15 cellular contexts compared by ENCODE assay signal in genomic region chr3:64098686-64099085, GRCh38.
DNase-seq lines count a peak whose midpoint lies in the region; ATAC-seq, FAIRE-seq and TF ChIP-seq lines count a peak whose summit lies in the region.
"Had no signal": no experiment of that assay in that cellular context is flagged by ENCODE, and none has a peak within 500 bp of the region (broad histone marks: within the 10 kb centered on the region; RNA-seq: fewer than 3 reads in every experiment).

No MANE protein-coding gene starts in this region.

- no TSS peak for BruUV-seq in mammary epithelial cell (replicated peaks; lab: Mats Ljungman, UMichigan)

- TF ChIP-seq CTCF in mammary epithelial cell (conservative IDR thresholded peaks at IDR 0.05 in 1 of 2, IDR thresholded peaks at IDR 0.05 in 1 of 2; ENCODE audit: extremely low read depth in 1 of 2, insufficient read depth in 1 of 2, low read depth in 1 of 2, low read length in 2 of 2) (no peak), breast epithelium (IDR thresholded peaks at IDR 0.05) (no peak), bronchial epithelial cell (IDR thresholded peaks at IDR 0.05; ENCODE audit: insufficient read depth, low read length, severe bottlenecking) (no peak), foreskin keratinocyte (conservative IDR thresholded peaks at IDR 0.05) (no peak)

- no peak overlapping the region for H3K4me3 ChIP-seq in mammary epithelial cell (replicated peaks in 1 of 3; ENCODE audit: insufficient read depth in 1 of 3, low read depth in 2 of 3, low read length in 3 of 3)
- H3K4me3 ChIP-seq in breast epithelium: no peak overlapping the region
- H3K4me3 ChIP-seq in bronchial epithelial cell (ENCODE audit: low read depth, low read length): no peak overlapping the region
- no peak overlapping the region for H3K4me3 ChIP-seq in aorta (ENCODE audit: low read length in 2 of 2)
- H3K4me3 ChIP-seq: GM23338 had no signal

- WGBS in mammary epithelial cell (ENCODE audit: low coverage, missing lambda C conversion rate): 67% methylated on average over 3 of the region's 3 CpGs
- 72 to 79% methylated on average over 3 of the region's 3 CpGs for WGBS in aorta, 2 donors

- H3K9me3 ChIP-seq in mammary epithelial cell (replicated peaks; ENCODE audit: insufficient read depth, low read length) (no peaks in the 10 kb centered on the region), breast epithelium (no peaks in the 10 kb centered on the region), aorta (ENCODE audit: control insufficient read depth, low read length) (no peaks in the 10 kb centered on the region)

- in situ Hi-C loops in mammary epithelial cell (cut with MboI; ENCODE audit: low sequenced_read_pairs in 2 of 2): no loop called here

- H2AFZ ChIP-seq in mammary epithelial cell (ENCODE audit: low read depth, low read length): no peak overlapping the region
- H2AFZ ChIP-seq: GM23338 had no signal

- H3K4me1 ChIP-seq in mammary epithelial cell (ENCODE audit: insufficient read depth, low read length) (no peaks in the 10 kb centered on the region), breast epithelium (no peaks in the 10 kb centered on the region), foreskin keratinocyte (peaks cover 5% of the 10 kb centered on the region), aorta (ENCODE audit: control insufficient read depth in 1 of 2, insufficient read depth in 2 of 2, low read length in 2 of 2) (no peaks in the 10 kb centered on the region)

- intact Hi-C loops in mammary epithelial cell (cut with micrococcal nuclease): no loop called here
- intact Hi-C loops in breast epithelium (cut with DNase I; ENCODE audit: low total_unique reads): no loop called here
- intact Hi-C loops in aorta (cut with DNase I): no loop called here

- CTCF ChIA-PET in mammary epithelial cell (lab: Charles Lee; ENCODE audit: low non-redundant PET): no interaction called here

- H3K27ac ChIP-seq in mammary epithelial cell (ENCODE audit: insufficient read depth, low read depth, low read length) (no peak overlapping the region), breast epithelium (no peak overlapping the region), foreskin keratinocyte (no peak overlapping the region), aorta (ENCODE audit: low read depth in 1 of 2, low read length in 2 of 2) (no peak overlapping the region)
- H3K27ac ChIP-seq: 22Rv1 had no signal

- peak; percentile 31 for ATAC-seq in foreskin keratinocyte
- ATAC-seq in aorta (ENCODE audit: low FRiP score): no peak
- ATAC-seq: CD8-positive, alpha-beta T cell; GM23338; HepG2 had no signal

- no peaks in the 10 kb centered on the region for H4K20me1 ChIP-seq in mammary epithelial cell (ENCODE audit: insufficient read depth, low read length)

- dilution Hi-C loops in mammary epithelial cell (cut with HindIII; ENCODE audit: low sequenced_read_pairs): no loop called here

- H3K9ac ChIP-seq in mammary epithelial cell (ENCODE audit: insufficient read depth, low read length): no peak overlapping the region

- no peak overlapping the region for H3K4me2 ChIP-seq in mammary epithelial cell (ENCODE audit: insufficient read depth, low read depth, low read length)
- H3K4me2 ChIP-seq: GM23338 had no signal

- FAIRE-seq in bronchial epithelial cell (lab: Jason Lieb, UNC): no peak
- FAIRE-seq: HepG2, HTR-8/SVneo had no signal

- DNase-seq in mammary epithelial cell (peak; percentile 19), breast epithelium (ENCODE audit: low spot score in 2 of 2) (no peak), bronchial epithelial cell (ENCODE audit: low read depth) (peak; percentile 71), foreskin keratinocyte (no peak), aorta (no peak), NCI-H1694 (lab: John Stamatoyannopoulos, UW) (no peak)
- no peak for DNase-seq in stimulated activated CD4-positive, alpha-beta T cell treated with anti-CD3 and anti-CD28 coated beads, Interleukin-15, amount 100 ng/mL, for 24 hours
- DNase-seq: CD8-positive, alpha-beta T cell; COR-L47; DMS53; H9 had no signal

- H3K36me3 ChIP-seq in mammary epithelial cell (ENCODE audit: insufficient read depth, low read length): peaks cover 15% of the 10 kb centered on the region
- H3K36me3 ChIP-seq in breast epithelium: no peaks in the 10 kb centered on the region
- H3K36me3 ChIP-seq in bronchial epithelial cell (ENCODE audit: control insufficient read depth, insufficient read depth, low read length): peaks cover 2% of the 10 kb centered on the region
- H3K36me3 ChIP-seq in aorta (ENCODE audit: control insufficient read depth in 1 of 2, insufficient read depth in 2 of 2, low read length in 1 of 2): peaks cover 0 to 3% of the 10 kb centered on the region in 2 donors

- no peak for TF ChIP-seq POLR2A in breast epithelium (IDR thresholded peaks at IDR 0.05)

- H3K27me3 ChIP-seq in mammary epithelial cell (ENCODE audit: insufficient read depth, low read length): no peaks in the 10 kb centered on the region
- H3K27me3 ChIP-seq in breast epithelium: no peaks in the 10 kb centered on the region
- no peaks in the 10 kb centered on the region for H3K27me3 ChIP-seq in bronchial epithelial cell (ENCODE audit: control insufficient read depth, insufficient read depth, low read length)
- H3K27me3 ChIP-seq in foreskin keratinocyte: no peaks in the 10 kb centered on the region
- H3K27me3 ChIP-seq in aorta (ENCODE audit: control insufficient read depth in 1 of 2, insufficient read depth in 2 of 2, low read length in 1 of 2): no peaks in the 10 kb centered on the region

- H3K79me2 ChIP-seq in mammary epithelial cell (ENCODE audit: insufficient read depth, low read length): peaks cover 4% of the 10 kb centered on the region

Comparison
In these comparisons a context has a peak if more than half of its experiments do, and no peak if none do; other contexts are left out.
1. DNase-seq: peak in mammary epithelial cell (single experiment) and bronchial epithelial cell (single experiment); none in breast epithelium (0 of 2), foreskin keratinocyte (0 of 2), stimulated activated CD4-positive, alpha-beta T cell treated with anti-CD3 and anti-CD28 coated beads, Interleukin-15, amount 100 ng/mL, for 24 hours (single experiment), aorta (0 of 2) and NCI-H1694 (single experiment).